10 cellular contexts compared by ENCODE assay signal in the genomic region with DNA sequence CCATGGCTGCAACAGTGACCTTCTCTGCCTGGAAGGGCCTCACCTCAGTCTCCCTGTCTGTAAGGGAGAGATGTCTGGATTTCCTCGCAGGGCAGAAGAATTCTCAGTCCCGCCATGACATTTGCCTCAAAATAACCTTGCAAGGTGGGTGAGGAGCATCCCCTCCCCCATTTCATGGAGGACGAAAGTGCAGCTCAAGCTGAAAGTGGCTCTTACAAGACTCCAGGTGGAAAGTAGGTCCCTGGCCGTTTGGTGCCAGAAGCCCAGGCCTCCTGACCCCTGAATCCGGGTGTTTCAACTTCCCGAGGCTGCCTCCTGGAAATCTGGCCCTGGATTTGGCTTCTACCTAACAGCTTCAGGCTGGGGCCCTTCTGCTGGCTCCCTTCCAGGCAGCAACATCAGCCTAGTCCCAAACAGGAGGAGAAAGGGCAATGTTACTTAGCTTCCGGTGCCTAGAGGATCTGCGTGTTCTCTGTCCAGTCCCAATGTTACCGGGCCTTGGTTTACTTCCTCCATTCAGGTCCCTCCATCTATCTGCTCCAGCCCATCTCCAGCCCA. TPM values are rescaled to one million over a fixed set of nuclear protein-coding genes. Genes with fewer than 3 reads are reported as not detected.
DNase-seq lines count a peak whose midpoint lies in the region; ATAC-seq and TF ChIP-seq lines count a peak whose summit lies in the region.
"Had no signal": no experiment of that assay in that cellular context is flagged by ENCODE, and none has a peak within 500 bp of the region (broad histone marks: within the 10 kb centered on the region; RNA-seq: fewer than 3 reads in every experiment).

No MANE protein-coding gene starts in this region.

- H3K79me1 ChIP-seq in mesendoderm (ENCODE audit: low read length) = no peaks in the 10 kb centered on the region

- TF ChIP-seq POLR2A in breast epithelium (IDR thresholded peaks at IDR 0.05) = no peak

- DNase-seq in NCI-H2227 (lab: John Stamatoyannopoulos, UW; ENCODE audit: unreplicated experiment) = peak; percentile 10
- no peak for DNase-seq in NCI-H2227 treated with DMSO at 0.1 percent for 48 hours (lab: John Stamatoyannopoulos, UW)
- DNase-seq in breast epithelium (ENCODE audit: low spot score in 2 of 2) = no peak
- DNase-seq in mesendoderm = peak; percentile 62
- no peak for DNase-seq in upper lobe of right lung
- DNase-seq in CD1c-positive myeloid dendritic cell (ENCODE audit: extremely low spot score) = no peak
- no peak for DNase-seq in effector CD8-positive, alpha-beta T cell (lab: John Stamatoyannopoulos, UW)
- DNase-seq: activated naive CD4-positive, alpha-beta T cell treated with anti-CD3 and anti-CD28 coated beads, Interleukin-2, amount 10 ng/mL, durations not matched to agents 7 days and 5 days; NCI-H1092 treated with DMSO at 0.1 percent for 48 hours had no signal

- ATAC-seq in upper lobe of right lung = no peak
- no peak for ATAC-seq in GM18867 (IDR thresholded peaks at IDR 0.05; ENCODE audit: unreplicated experiment)

- no peak overlapping the region for H3K4ac ChIP-seq in mesendoderm (ENCODE audit: low read depth, low read length)

- no peak overlapping the region for H3K23ac ChIP-seq in mesendoderm (ENCODE audit: low read length)

- peak overlapping the region; percentile 89 for H3K56ac ChIP-seq in mesendoderm (ENCODE audit: low read length)

- H3K9ac ChIP-seq in mesendoderm (ENCODE audit: low read length) = peak overlapping the region; percentile 52

- no peak overlapping the region for H3K18ac ChIP-seq in mesendoderm (ENCODE audit: low read length)

- no peak overlapping the region for H2AK5ac ChIP-seq in mesendoderm (ENCODE audit: low read length)

- no peak for TF ChIP-seq CTCF in breast epithelium (IDR thresholded peaks at IDR 0.05)
- TF ChIP-seq CTCF in upper lobe of right lung (IDR thresholded peaks at IDR 0.05) = no peak

- H3K4me2 ChIP-seq in mesendoderm (ENCODE audit: low read length) = peak overlapping the region; percentile 24

- no peaks in the 10 kb centered on the region for H3K79me2 ChIP-seq in mesendoderm (ENCODE audit: control insufficient read depth, insufficient read depth, low read length)

- no peak overlapping the region for H2BK120ac ChIP-seq in mesendoderm (ENCODE audit: low read depth, low read length)

- H3K27me3 ChIP-seq in breast epithelium (peaks cover 0 to 3% of the 10 kb centered on the region in 2 donors), mesendoderm (ENCODE audit: insufficient read depth, low read length, poor library complexity) (no peaks in the 10 kb centered on the region), upper lobe of right lung (peaks cover 8% of the 10 kb centered on the region)

- H2BK5ac ChIP-seq in mesendoderm (ENCODE audit: low read length) = no peak overlapping the region

- no peaks in the 10 kb centered on the region for H3K9me3 ChIP-seq in breast epithelium
- H3K9me3 ChIP-seq in upper lobe of right lung = no peaks in the 10 kb centered on the region

- H3K4me1 ChIP-seq in breast epithelium (no peaks in the 10 kb centered on the region), mesendoderm (ENCODE audit: control insufficient read depth, low read depth, low read length) (peaks cover 2% of the 10 kb centered on the region), upper lobe of right lung (peaks cover 3% of the 10 kb centered on the region)

- no CpG with 5 or more reads among the region's 9 CpGs for WGBS in mesendoderm (ENCODE audit: extremely low coverage, insufficient coverage, low lambda C conversion rate)

- no peak overlapping the region for H2BK15ac ChIP-seq in mesendoderm (replicated peaks; ENCODE audit: low read depth)

- H4K8ac ChIP-seq in mesendoderm (ENCODE audit: low read depth, low read length) = no peak overlapping the region

- peak overlapping the region; percentile 54 to 82 for H3K27ac ChIP-seq in breast epithelium
- no peak overlapping the region for H3K27ac ChIP-seq in mesendoderm (ENCODE audit: low read depth, low read length)
- H3K27ac ChIP-seq in upper lobe of right lung = peak overlapping the region; percentile 19

- H3K4me3 ChIP-seq in breast epithelium (peak overlapping the region in 2 of 3 donors; percentile 55 to 74), mesendoderm (ENCODE audit: low read length) (no peak overlapping the region), upper lobe of right lung (peak overlapping the region; percentile 39)

- intact Hi-C loops in breast epithelium (cut with DNase I; ENCODE audit: low total_unique reads) = no loop called here
- intact Hi-C loops in upper lobe of right lung (cut with DNase I) = no loop called here

- H4K5ac ChIP-seq in mesendoderm (ENCODE audit: low read length) = no peak overlapping the region

- H3K36me3 ChIP-seq in breast epithelium = no peaks in the 10 kb centered on the region
- H3K36me3 ChIP-seq in mesendoderm (ENCODE audit: control insufficient read depth, insufficient read depth, low read length) = no peaks in the 10 kb centered on the region
- H3K36me3 ChIP-seq in upper lobe of right lung = no peaks in the 10 kb centered on the region

RNA-seq across cellular contexts. Expression of a gene that starts 0.8 kb away (rescaled TPM):
- total RNA-seq in breast epithelium (10 to 100 TPM in 2 of 3 donors, 1 to 10 TPM in 1; 6.3 to 42.9 (median 17.0) TPM), upper lobe of right lung (12.6 TPM)
- polyA plus RNA-seq in mesendoderm (2013, experiment 1 of 2) = 0.34 TPM
- polyA plus RNA-seq in mesendoderm (2013, experiment 2 of 2) = 0.35 TPM

Comparison
In these comparisons a context has a peak if more than half of its experiments do, and no peak if none do; other contexts are left out.
1. DNase-seq: peak in NCI-H2227 (single experiment) and mesendoderm (single experiment); none in NCI-H2227 treated with DMSO at 0.1 percent for 48 hours (single experiment), breast epithelium (0 of 2), upper lobe of right lung (single experiment), CD1c-positive myeloid dendritic cell (single experiment) and effector CD8-positive, alpha-beta T cell (single experiment).